ENCODE assay signal across 1 cellular context in genomic region chr22:38097557-38098409, GRCh38.
TF ChIP-seq lines count a peak whose summit lies in the region.

No MANE protein-coding gene starts in this region.

TF ChIP-seq in GM23338, 12 proteins besides CTCF, POLR2A, EP300 and RAD21 (continued from another document):
- TF ChIP-seq ZNF462 (CRISPR knock-in tag; IDR thresholded peaks at IDR 0.05) = no peak
- no peak for TF ChIP-seq JUNB (IDR thresholded peaks at IDR 0.05; ENCODE audit: unreplicated experiment)
TF ChIP-seq in GM23338: peak in this region for 1.
